ENCODE assay signal across 12 cellular contexts in genomic region chr3:185337231-185337816, GRCh38. TPM values are rescaled to one million over a fixed set of nuclear protein-coding genes. Genes with fewer than 3 reads are reported as not detected.
A peak's percentile ranks its signal among the peaks of the same experiment; 100 is the strongest.
DNase-seq lines count a peak whose midpoint lies in the region; ATAC-seq, FAIRE-seq and TF ChIP-seq lines count a peak whose summit lies in the region.
"Had no signal": no experiment of that assay in that cellular context is flagged by ENCODE, and none has a peak within 500 bp of the region (broad histone marks: within the 10 kb centered on the region; RNA-seq: fewer than 3 reads in every experiment).

No MANE protein-coding gene starts in this region.

- no peak for TF ChIP-seq POLR2A in H54 (IDR thresholded peaks at IDR 0.05; ENCODE audit: low read depth, low read length)
- no peak for TF ChIP-seq POLR2A in gastroesophageal sphincter (IDR thresholded peaks at IDR 0.05)

- ATAC-seq in mucosa of descending colon (peak; percentile 56), gastroesophageal sphincter (no peak), HG03469 (IDR thresholded peaks at IDR 0.05; ENCODE audit: unreplicated experiment) (no peak)

- intact Hi-C loops in mucosa of descending colon (cut with DNase I, micrococcal nuclease), result no loop called here

- 40 to 46% methylated on average over 3 to 5 of the region's 5 CpGs for WGBS in gastroesophageal sphincter (ENCODE audit: low coverage in 1 of 2), 2 donors

- no peak overlapping the region for H3K4me3 ChIP-seq in epithelial cell of esophagus (ENCODE audit: low read length)
- no peak overlapping the region for H3K4me3 ChIP-seq in mucosa of descending colon
- H3K4me3 ChIP-seq in effector memory CD4-positive, alpha-beta T cell (ENCODE audit: insufficient read depth, low read depth, low read length, poor library complexity, severe bottlenecking), result no peak overlapping the region
- H3K4me3 ChIP-seq in gastroesophageal sphincter, result no peak overlapping the region
- H3K4me3 ChIP-seq: ascending aorta had no signal

- H3K4me1 ChIP-seq in mucosa of descending colon (ENCODE audit: low read depth), result peaks cover 37% of the 10 kb centered on the region
- no peaks in the 10 kb centered on the region for H3K4me1 ChIP-seq in effector memory CD4-positive, alpha-beta T cell (ENCODE audit: control insufficient read depth, insufficient read depth, low read length, poor library complexity, severe bottlenecking)
- no peaks in the 10 kb centered on the region for H3K4me1 ChIP-seq in gastroesophageal sphincter
- H3K4me1 ChIP-seq: ascending aorta had no signal

- no peaks in the 10 kb centered on the region for H3K36me3 ChIP-seq in mucosa of descending colon (ENCODE audit: low read depth)
- H3K36me3 ChIP-seq in effector memory CD4-positive, alpha-beta T cell (ENCODE audit: control insufficient read depth, insufficient read depth, low read length), result no peaks in the 10 kb centered on the region
- no peaks in the 10 kb centered on the region for H3K36me3 ChIP-seq in gastroesophageal sphincter
- H3K36me3 ChIP-seq: ascending aorta had no signal

- DNase-seq in H54 (ENCODE audit: insufficient read length, low spot score) (no peak), NCI-H460 (ENCODE audit: extremely low read depth, low read depth) (peak; percentile 83), epithelial cell of esophagus (ENCODE audit: low read depth) (peak; percentile 76), mucosa of descending colon (no peak), caudate nucleus (lab: John Stamatoyannopoulos, UW) (no peak)
- no peak for DNase-seq in effector memory CD4-positive, alpha-beta T cell
- DNase-seq: activated effector memory CD4-positive, alpha-beta T cell treated with Interleukin-2 at 50 U/mL for 16 hours; GOT3 had no signal

- H3K9me3 ChIP-seq in mucosa of descending colon, result no peaks in the 10 kb centered on the region
- no peaks in the 10 kb centered on the region for H3K9me3 ChIP-seq in effector memory CD4-positive, alpha-beta T cell (ENCODE audit: control insufficient read depth, low read length)
- H3K9me3 ChIP-seq in gastroesophageal sphincter, result no peaks in the 10 kb centered on the region
- H3K9me3 ChIP-seq: ascending aorta had no signal

- TF ChIP-seq EP300 in gastroesophageal sphincter (IDR thresholded peaks at IDR 0.05), result no peak

- H3K27me3 ChIP-seq in effector memory CD4-positive, alpha-beta T cell (replicated peaks; ENCODE audit: control insufficient read depth, insufficient read depth, low read length, poor library complexity, severe bottlenecking), result no peaks in the 10 kb centered on the region
- no peaks in the 10 kb centered on the region for H3K27me3 ChIP-seq in gastroesophageal sphincter
- H3K27me3 ChIP-seq: ascending aorta had no signal

- peak; percentile 68 for FAIRE-seq in H54 (lab: Jason Lieb, UNC)
- FAIRE-seq: TTC549 had no signal

- TF ChIP-seq CTCF in epithelial cell of esophagus (IDR thresholded peaks at IDR 0.05; ENCODE audit: insufficient read depth, low read depth, low read length, missing control alignments), result no peak
- no peak for TF ChIP-seq CTCF in mucosa of descending colon (IDR thresholded peaks at IDR 0.05)
- no peak for TF ChIP-seq CTCF in gastroesophageal sphincter (IDR thresholded peaks at IDR 0.05)

- no peak overlapping the region for H3K27ac ChIP-seq in effector memory CD4-positive, alpha-beta T cell (ENCODE audit: insufficient read depth, low read length, poor library complexity, severe bottlenecking)
- H3K27ac ChIP-seq in gastroesophageal sphincter, result no peak overlapping the region
- H3K27ac ChIP-seq in caudate nucleus (ENCODE audit: low read depth, low read length), result no peak overlapping the region
- H3K27ac ChIP-seq: ascending aorta had no signal

RNA-seq across cellular contexts. Expression of gene MAP3K13, which starts 25.6 kb away (rescaled TPM):
- total RNA-seq in NCI-H460 (2014; rRNA removed; shearing (Covaris generic)), result 36.9 and 37.1 TPM in 2 replicates
- polyA plus RNA-seq in NCI-H460 (2014; cell fraction: nucleus; rRNA removed), result 14.1 and 14.3 TPM in 2 replicates
- total RNA-seq in mucosa of descending colon, result 10 to 100 TPM; 36.4 to 61.0 (median 45.9) TPM
- 10 to 100 TPM; 17.1 to 29.2 (median 23.3) TPM for total RNA-seq in gastroesophageal sphincter

Comparison
In these comparisons a context has a peak if more than half of its experiments do, and no peak if none do; other contexts are left out.
1. DNase-seq: peak in NCI-H460 (single experiment) and epithelial cell of esophagus (single experiment); none in H54 (single experiment), mucosa of descending colon (0 of 3), effector memory CD4-positive, alpha-beta T cell (0 of 3) and caudate nucleus (0 of 61).